ENCODE assay signal across 10 cellular contexts in the genomic region with DNA sequence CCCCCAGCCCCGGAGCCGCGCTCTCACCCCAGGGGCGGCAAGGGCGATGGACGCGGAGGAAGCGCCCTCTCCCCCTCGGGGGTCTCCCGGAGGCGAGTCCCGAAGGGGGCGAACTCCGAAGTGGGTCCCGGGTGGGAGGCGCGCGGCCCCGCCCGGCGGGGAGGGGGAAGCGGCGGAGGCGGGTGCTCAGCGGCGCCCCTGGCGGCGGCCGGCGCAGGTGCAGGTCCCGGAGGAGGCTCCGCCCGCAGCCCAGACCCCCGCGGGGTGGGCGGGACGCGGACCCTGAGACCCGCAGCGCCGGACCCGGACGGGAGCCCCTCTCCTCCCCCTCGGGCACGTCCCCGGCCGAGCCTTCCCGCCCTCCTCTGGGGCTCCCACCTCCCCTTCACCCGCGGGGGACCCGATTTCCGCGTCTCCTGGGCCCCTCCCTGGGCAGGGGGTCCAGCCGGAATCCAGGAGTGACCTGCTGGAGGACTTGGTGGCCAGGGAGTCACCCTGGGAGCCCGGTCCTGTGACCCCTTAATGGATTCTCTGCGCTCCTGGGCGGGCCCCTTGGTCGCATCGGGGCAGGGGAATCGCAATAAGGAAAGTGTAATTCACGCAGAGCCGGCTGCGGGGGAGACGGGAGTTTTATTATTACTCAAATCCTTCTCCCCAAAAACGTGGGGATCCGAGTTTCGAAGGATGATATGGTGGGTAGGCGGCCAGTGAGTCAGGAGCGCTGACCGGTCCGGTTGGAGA. TPM values are rescaled to one million over a fixed set of nuclear protein-coding genes. Genes with fewer than 3 reads are reported as not detected.
DNase-seq lines count a peak whose midpoint lies in the region; ATAC-seq and TF ChIP-seq lines count a peak whose summit lies in the region.
"Not testable (repeated sequence)": the region's sequence is repeated elsewhere in the genome, so short reads cannot be mapped to it uniquely, and the experiment has no call there.
"Had no signal": no experiment of that assay in that cellular context is flagged by ENCODE, and none has a peak within 500 bp of the region (broad histone marks: within the 10 kb centered on the region; RNA-seq: fewer than 3 reads in every experiment).

No MANE protein-coding gene starts in this region.

- POLR2A ChIA-PET in CD4-positive, alpha-beta memory T cell (lab: Charles Lee; ENCODE audit: partially characterized antibody) = interaction anchor here (0.8 to 7.2 kb wide), 10 partner anchors 11 to 104 kb away, joined by 3 to 66 read pairs (median 6); a partner anchor contains a TSS
- POLR2A ChIA-PET in HCT116 (lab: Charles Lee) = not testable (repeated sequence)

- not testable (repeated sequence) for H3K4me2 ChIP-seq in HCT116 (ENCODE audit: low read length)
- H3K4me2 ChIP-seq in Loucy (ENCODE audit: low read depth, low read length, poor library complexity, severe bottlenecking) (peak overlapping the region; percentile 93), neuronal stem cell (ENCODE audit: insufficient read depth, low read length, poor library complexity, severe bottlenecking) (peak overlapping the region; percentile 11)

- not testable (repeated sequence) for BruUV-seq in HCT116 (replicated peaks; lab: Mats Ljungman, UMichigan)

- peak in 1 of 5 donors; percentile 23 for DNase-seq in CD4-positive, alpha-beta memory T cell
- DNase-seq in HCT116 (ENCODE audit: low read depth, low spot score); activated T-cell treated with anti-CD3 and anti-CD28 coated beads, Interleukin-2, amount 50 U/mL, for 72 hours; colonic mucosa; neuronal stem cell (ENCODE audit: low spot score): not testable (repeated sequence)

- H2BK5ac ChIP-seq in neuronal stem cell (ENCODE audit: low read length) = not testable (repeated sequence)

- intact Hi-C loops in CD4-positive, alpha-beta memory T cell (cut with micrococcal nuclease); HCT116 (cut with micrococcal nuclease); colonic mucosa (cut with DNase I): not testable (repeated sequence)

- H3K4me1 Mint-ChIP-seq in CD4-positive, alpha-beta memory T cell = peaks cover 23 to 58% (median 36%) of the 10 kb centered on the region in 4 donors
- peaks cover 42% of the 10 kb centered on the region for H3K4me1 Mint-ChIP-seq in activated T-cell treated with anti-CD3 and anti-CD28 coated beads, Interleukin-2, amount 50 U/mL, for 72 hours (ENCODE audit: low read depth)

- RAD21 ChIA-PET in HCT116 (lab: Charles Lee; ENCODE audit: low non-redundant PET in 1 of 2, low total read pairs in 2 of 2, uncharacterized antibody in 2 of 2, unreplicated experiment in 2 of 2) = not testable (repeated sequence)

- CTCF ChIA-PET in CD4-positive, alpha-beta memory T cell (lab: Charles Lee; ENCODE audit: partially characterized antibody) = interaction anchor here (0.9 to 2.7 kb wide), 5 partner anchors 16 to 61 kb away, joined by 3 to 19 read pairs (median 4); no protein-coding TSS in a partner anchor
- CTCF ChIA-PET in HCT116 (lab: Charles Lee) = interaction anchor here (2.1 kb wide), 1 partner anchor 137 kb away, joined by 5 read pairs; no protein-coding TSS in a partner anchor

- H4K8ac ChIP-seq in neuronal stem cell (ENCODE audit: low read depth, low read length) = not testable (repeated sequence)

- WGBS in neuronal stem cell (ENCODE audit: extremely low coverage in 2 of 2, insufficient read length in 2 of 2, insufficient replicate concordance in 1 of 2), 2 donors = no CpG with 5 or more reads among the region's 71 CpGs

- not testable (repeated sequence) for H3K27me3 Mint-ChIP-seq in CD4-positive, alpha-beta memory T cell; activated T-cell treated with anti-CD3 and anti-CD28 coated beads, Interleukin-2, amount 50 U/mL, for 72 hours (ENCODE audit: low read depth)

- not testable (repeated sequence) for H3K9me3 ChIP-seq in CD4-positive, alpha-beta memory T cell (ENCODE audit: control insufficient read depth in 1 of 2, low read length in 2 of 2); HCT116 (ENCODE audit: control insufficient read depth in 1 of 2, insufficient read depth in 1 of 2, low read depth in 1 of 2, low read length in 2 of 2); Loucy (ENCODE audit: insufficient read depth, low read depth, low read length); colonic mucosa; iPS-15b (ENCODE audit: control insufficient read depth, insufficient read depth, low read length); neuronal stem cell (replicated peaks in 1 of 2; ENCODE audit: control insufficient read depth in 2 of 2, insufficient read depth in 1 of 2, low read depth in 1 of 2, low read length in 2 of 2); subcutaneous abdominal adipose tissue (ENCODE audit: control insufficient read depth in 5 of 5, low read length in 5 of 5)

- H3K27me3 ChIP-seq in CD4-positive, alpha-beta memory T cell (ENCODE audit: insufficient read depth, low read length); HCT116 (ENCODE audit: insufficient read depth, low read length); colonic mucosa; iPS-15b (ENCODE audit: control insufficient read depth, insufficient read depth, low read length): not testable (repeated sequence)
- H3K27me3 ChIP-seq in Loucy (ENCODE audit: insufficient read depth, low read length, poor library complexity, severe bottlenecking) (peaks cover 22% of the 10 kb centered on the region), neuronal stem cell (ENCODE audit: control insufficient read depth in 3 of 3, insufficient read depth in 3 of 3, low read depth in 1 of 3, low read length in 3 of 3) (peaks cover 0 to 11% (median 0%) of the 10 kb centered on the region in 3 experiments), subcutaneous abdominal adipose tissue (ENCODE audit: control insufficient read depth in 5 of 5, insufficient read depth in 4 of 5, low read length in 5 of 5) (peaks cover 0 to 17% (median 3%) of the 10 kb centered on the region in 5 donors)

- not testable (repeated sequence) for H4K20me1 ChIP-seq in HCT116 (ENCODE audit: insufficient read depth)
- H4K20me1 ChIP-seq in Loucy (ENCODE audit: insufficient read depth, low read length, poor library complexity, severe bottlenecking) = peaks cover 29% of the 10 kb centered on the region

- not testable (repeated sequence) for H3K23ac ChIP-seq in neuronal stem cell (ENCODE audit: low read depth, low read length, poor library complexity)

- H3K4ac ChIP-seq in neuronal stem cell (ENCODE audit: low read length) = not testable (repeated sequence)

- peaks cover 44% of the 10 kb centered on the region for H3K4me1 ChIP-seq in CD4-positive, alpha-beta memory T cell (ENCODE audit: insufficient read depth, low read length)
- H3K4me1 ChIP-seq in HCT116 (ENCODE audit: control insufficient read depth in 1 of 2, insufficient read depth in 2 of 2, low read length in 2 of 2) (peaks cover 23 to 35% of the 10 kb centered on the region in 2 experiments), Loucy (ENCODE audit: insufficient read depth, low read length, poor library complexity, severe bottlenecking) (peaks cover 38% of the 10 kb centered on the region), iPS-15b (ENCODE audit: control insufficient read depth, insufficient read depth, low read length) (peaks cover 34% of the 10 kb centered on the region), neuronal stem cell (ENCODE audit: control insufficient read depth in 2 of 2, insufficient read depth in 1 of 2, low read depth in 1 of 2, low read length in 2 of 2) (peaks cover 42 to 51% of the 10 kb centered on the region in 2 donors), subcutaneous abdominal adipose tissue (ENCODE audit: control insufficient read depth in 5 of 5, insufficient read depth in 5 of 5, low read length in 5 of 5) (peaks cover 0 to 62% (median 59%) of the 10 kb centered on the region in 5 donors)
- H3K4me1 ChIP-seq in colonic mucosa = not testable (repeated sequence)

- H3K27ac ChIP-seq in CD4-positive, alpha-beta memory T cell (ENCODE audit: low read depth, low read length) = peak overlapping the region; percentile 76
- H3K27ac ChIP-seq in HCT116 (ENCODE audit: low read depth, low read length); neuronal stem cell (replicated peaks; ENCODE audit: low read length): not testable (repeated sequence)
- H3K27ac ChIP-seq in colonic mucosa = peak overlapping the region; percentile 98
- H3K27ac ChIP-seq in subcutaneous abdominal adipose tissue (ENCODE audit: low read depth, low read length) = peak overlapping the region; percentile 27

- peak overlapping the region; percentile 92 to 99 (median 98) for H3K4me3 Mint-ChIP-seq in CD4-positive, alpha-beta memory T cell
- peak overlapping the region; percentile 89 to 92 for H3K4me3 Mint-ChIP-seq in activated T-cell treated with anti-CD3 and anti-CD28 coated beads, Interleukin-2, amount 50 U/mL, for 72 hours

- not testable (repeated sequence) for TF ChIP-seq RAD21 in HCT116 (IDR thresholded peaks at IDR 0.05; ENCODE audit: low read depth)

- peak overlapping the region in 1 of 2 donors; percentile 91 for H3K4me3 ChIP-seq in CD4-positive, alpha-beta memory T cell (ENCODE audit: low read length in 2 of 2)
- H3K4me3 ChIP-seq in HCT116 (replicated peaks in 1 of 2; ENCODE audit: low read depth in 1 of 2, low read length in 2 of 2); neuronal stem cell (ENCODE audit: low read length in 2 of 2): not testable (repeated sequence)
- H3K4me3 ChIP-seq in Loucy (ENCODE audit: low read length, poor library complexity, severe bottlenecking) = peak overlapping the region; percentile 100
- H3K4me3 ChIP-seq in colonic mucosa = peak overlapping the region; percentile 22
- H3K4me3 ChIP-seq in iPS-15b (ENCODE audit: low read depth, low read length) = peak overlapping the region; percentile 31
- peak overlapping the region in 3 of 5 donors; percentile 29 to 42 (median 35) for H3K4me3 ChIP-seq in subcutaneous abdominal adipose tissue (ENCODE audit: low read depth in 1 of 5, low read length in 5 of 5)

- not testable (repeated sequence) for H2BK120ac ChIP-seq in neuronal stem cell (ENCODE audit: low read depth, low read length)

- not testable (repeated sequence) for H2BK15ac ChIP-seq in neuronal stem cell (ENCODE audit: low read length)

- H2BK12ac ChIP-seq in neuronal stem cell (ENCODE audit: low read length) = not testable (repeated sequence)

- H3K79me1 ChIP-seq in neuronal stem cell (ENCODE audit: low read depth, low read length) = not testable (repeated sequence)

- not testable (repeated sequence) for H4K91ac ChIP-seq in neuronal stem cell (ENCODE audit: low read depth, low read length, poor library complexity)

- not testable (repeated sequence) for H3K18ac ChIP-seq in neuronal stem cell (ENCODE audit: low read length)

- not testable (repeated sequence) for H3K79me2 ChIP-seq in HCT116 (ENCODE audit: insufficient read depth, low read length)
- H3K79me2 ChIP-seq in Loucy (ENCODE audit: insufficient read depth, low read length) = peaks cover 84% of the 10 kb centered on the region

- H3F3A ChIP-seq in Loucy (ENCODE audit: low read depth) = not testable (repeated sequence)

- H3K9me3 Mint-ChIP-seq in CD4-positive, alpha-beta memory T cell; activated T-cell treated with anti-CD3 and anti-CD28 coated beads, Interleukin-2, amount 50 U/mL, for 72 hours: not testable (repeated sequence)

- TF ChIP-seq CTCF in HCT116 (IDR thresholded peaks at IDR 0.05 in 2 of 3, conservative IDR thresholded peaks at IDR 0.05 in 1 of 3; ENCODE audit: borderline replicate concordance in 1 of 3, insufficient read depth in 1 of 3, low read depth in 2 of 3, low read length in 2 of 3); Loucy (conservative IDR thresholded peaks at IDR 0.05; ENCODE audit: low read length); colonic mucosa (IDR thresholded peaks at IDR 0.05): not testable (repeated sequence)

- H2AK5ac ChIP-seq in neuronal stem cell (ENCODE audit: low read depth, low read length) = not testable (repeated sequence)

- not testable (repeated sequence) for H3K36me3 ChIP-seq in CD4-positive, alpha-beta memory T cell (ENCODE audit: insufficient read depth, low read length); HCT116 (ENCODE audit: control insufficient read depth in 1 of 2, insufficient read depth in 2 of 2, low read length in 2 of 2); colonic mucosa; subcutaneous abdominal adipose tissue (ENCODE audit: control insufficient read depth in 5 of 5, insufficient read depth in 5 of 5, low read length in 5 of 5)
- H3K36me3 ChIP-seq in Loucy (ENCODE audit: insufficient read depth, low read length) (peaks cover 15% of the 10 kb centered on the region), iPS-15b (ENCODE audit: control insufficient read depth, insufficient read depth, low read length) (peaks cover 13% of the 10 kb centered on the region), neuronal stem cell (replicated peaks in 1 of 2; ENCODE audit: control insufficient read depth in 2 of 2, insufficient read depth in 2 of 2, low read length in 2 of 2) (peaks cover 0 to 16% of the 10 kb centered on the region in 2 donors)

- not testable (repeated sequence) for TF ChIP-seq POLR2A in HCT116 (IDR thresholded peaks at IDR 0.05; ENCODE audit: borderline replicate concordance, extremely low read depth, insufficient read depth, insufficient read length)

- not testable (repeated sequence) for H3K9me2 ChIP-seq in HCT116 (ENCODE audit: insufficient read depth); Loucy (replicated peaks; ENCODE audit: low read depth, low read length)

- peaks cover 23 to 41% of the 10 kb centered on the region in 2 donors for H3K36me3 Mint-ChIP-seq in CD4-positive, alpha-beta memory T cell
- H3K36me3 Mint-ChIP-seq in activated T-cell treated with anti-CD3 and anti-CD28 coated beads, Interleukin-2, amount 50 U/mL, for 72 hours (ENCODE audit: insufficient read depth in 2 of 2) = peaks cover 18 to 20% of the 10 kb centered on the region in 2 donors

- H2AFZ ChIP-seq in HCT116 (ENCODE audit: low read depth, low read length, poor library complexity, severe bottlenecking); Loucy (ENCODE audit: low read length); neuronal stem cell (ENCODE audit: low read length): not testable (repeated sequence)

- H3K14ac ChIP-seq in neuronal stem cell (ENCODE audit: low read length) = not testable (repeated sequence)

- H3K9ac ChIP-seq in HCT116 (ENCODE audit: low read length); iPS-15b (ENCODE audit: low read depth, low read length); neuronal stem cell (ENCODE audit: low read depth, low read length, poor library complexity): not testable (repeated sequence)
- H3K9ac ChIP-seq in Loucy (ENCODE audit: low read depth, low read length, poor library complexity, severe bottlenecking) = peak overlapping the region; percentile 100
- H3K9ac ChIP-seq in colonic mucosa (ENCODE audit: low read depth in 2 of 2, low read length in 2 of 2) = peak overlapping the region in 1 of 2 donors; percentile 50
- peak overlapping the region in 1 of 5 donors; percentile 16 for H3K9ac ChIP-seq in subcutaneous abdominal adipose tissue (ENCODE audit: low read length in 5 of 5)

- ATAC-seq in HCT116 = peak; percentile 64
- ATAC-seq in activated T-cell treated with anti-CD3 and anti-CD28 coated beads, Interleukin-2, amount 50 U/mL, for 72 hours (replicated peaks in 1 of 2) = peak; percentile 5 to 28

- H3K27ac Mint-ChIP-seq in CD4-positive, alpha-beta memory T cell = peak overlapping the region; percentile 94 to 100 (median 98)
- peak overlapping the region; percentile 96 for H3K27ac Mint-ChIP-seq in activated T-cell treated with anti-CD3 and anti-CD28 coated beads, Interleukin-2, amount 50 U/mL, for 72 hours

RNA-seq across cellular contexts. Expression of a gene that starts 2.7 kb away (rescaled TPM):
- 100 to 1,000 TPM; 119 to 121 TPM for total RNA-seq in CD4-positive, alpha-beta memory T cell
- polyA plus RNA-seq in CD4-positive, alpha-beta memory T cell = 1,000 to 10,000 TPM; 2,073 to 2,173 TPM
- 6.1 TPM for total RNA-seq in HCT116 (2021; ENCODE audit: unreplicated experiment)
- polyA plus RNA-seq in HCT116 (2012) = 7.8 and 10.1 TPM in 2 replicates
- total RNA-seq in activated T-cell treated with anti-CD3 and anti-CD28 coated beads, Interleukin-2, amount 50 U/mL, for 72 hours = 100 to 1,000 TPM; 306 to 384 TPM
- total RNA-seq in colonic mucosa = 100 to 1,000 TPM in 1 of 2 donors, 10 to 100 TPM in 1; 63.3 to 101 TPM
- 171 TPM for polyA plus RNA-seq in neuronal stem cell (2013, experiment 1 of 2)
- 162 TPM for polyA plus RNA-seq in neuronal stem cell (2013, experiment 2 of 2)

RNA-seq across cellular contexts. Expression of a gene that starts 3.6 kb away (rescaled TPM):
- total RNA-seq in CD4-positive, alpha-beta memory T cell = 100 to 1,000 TPM; 202 to 203 TPM
- 1,000 to 10,000 TPM; 2,491 to 3,716 TPM for polyA plus RNA-seq in CD4-positive, alpha-beta memory T cell
- total RNA-seq in HCT116 (2021; ENCODE audit: unreplicated experiment) (106 TPM), colonic mucosa (100 to 1,000 TPM in 1 of 2 donors, 10 to 100 TPM in 1; 74.1 to 115 TPM)
- polyA plus RNA-seq in HCT116 (2012) = 322 and 372 TPM in 2 replicates
- 100 to 1,000 TPM; 542 to 639 TPM for total RNA-seq in activated T-cell treated with anti-CD3 and anti-CD28 coated beads, Interleukin-2, amount 50 U/mL, for 72 hours
- polyA plus RNA-seq in neuronal stem cell (2013, experiment 1 of 2) = 660 TPM
- 657 TPM for polyA plus RNA-seq in neuronal stem cell (2013, experiment 2 of 2)

RNA-seq across cellular contexts. Expression of a gene that starts 9.5 kb away (rescaled TPM):
- 1 to 10 TPM; 6.2 to 7.2 TPM for total RNA-seq in CD4-positive, alpha-beta memory T cell
- polyA plus RNA-seq in CD4-positive, alpha-beta memory T cell = 100 to 1,000 TPM in 1 of 2 donors, 1 to 10 TPM in 1; 9.1 to 108 TPM
- total RNA-seq in HCT116 (2021; ENCODE audit: unreplicated experiment) (380 TPM), colonic mucosa (100 to 1,000 TPM; 132 to 160 TPM)
- polyA plus RNA-seq in HCT116 (2012) = 1,265 and 1,477 TPM in 2 replicates
- 10 to 100 TPM; 24.4 to 75.8 TPM for total RNA-seq in activated T-cell treated with anti-CD3 and anti-CD28 coated beads, Interleukin-2, amount 50 U/mL, for 72 hours
- polyA plus RNA-seq in neuronal stem cell (2013, experiment 1 of 2) = 629 TPM
- 604 TPM for polyA plus RNA-seq in neuronal stem cell (2013, experiment 2 of 2)

RNA-seq across cellular contexts. Expression of a gene that starts 11.9 kb away (rescaled TPM):
- total RNA-seq in CD4-positive, alpha-beta memory T cell = not detected
- polyA plus RNA-seq in CD4-positive, alpha-beta memory T cell = not detected
- total RNA-seq in HCT116 (2021; ENCODE audit: unreplicated experiment) (not detected), colonic mucosa (not detected)
- polyA plus RNA-seq in HCT116 (2012) = not detected in 2 replicates
- not detected for total RNA-seq in activated T-cell treated with anti-CD3 and anti-CD28 coated beads, Interleukin-2, amount 50 U/mL, for 72 hours
- not detected for polyA plus RNA-seq in neuronal stem cell (2013, experiment 1 of 2)
- polyA plus RNA-seq in neuronal stem cell (2013, experiment 2 of 2) = 0.06 TPM
- total RNA-seq: lung microvascular endothelial cell; T-helper 2 cell treated with Interferon-gamma antibody and Interleukin-4, amounts not matched to agents 100 ng/mL and 5 ng/mL, for 36 hours had no signal

RNA-seq across cellular contexts. Expression of a gene that starts 22.3 kb away (rescaled TPM):
- total RNA-seq in CD4-positive, alpha-beta memory T cell = 100 to 1,000 TPM; 304 TPM
- 1 to 10 TPM; 3.0 to 5.6 TPM for polyA plus RNA-seq in CD4-positive, alpha-beta memory T cell
- total RNA-seq in HCT116 (2021; ENCODE audit: unreplicated experiment) = 57.5 TPM
- 33.9 and 37.6 TPM in 2 replicates for polyA plus RNA-seq in HCT116 (2012)
- 100 to 1,000 TPM; 161 to 273 TPM for total RNA-seq in activated T-cell treated with anti-CD3 and anti-CD28 coated beads, Interleukin-2, amount 50 U/mL, for 72 hours
- 10 to 100 TPM; 10.6 to 12.9 TPM for total RNA-seq in colonic mucosa
- 50.4 TPM for polyA plus RNA-seq in neuronal stem cell (2013, experiment 1 of 2)
- polyA plus RNA-seq in neuronal stem cell (2013, experiment 2 of 2) = 48.9 TPM
